In genomic region chr12:53561590-53561953, GRCh38 we compare ENCODE assay signal across 10 cellular contexts. TPM values are rescaled to one million over a fixed set of nuclear protein-coding genes. Genes with fewer than 3 reads are reported as not detected.
DNase-seq lines count a peak whose midpoint lies in the region; ATAC-seq and TF ChIP-seq lines count a peak whose summit lies in the region.
"Had no signal": no experiment of that assay in that cellular context is flagged by ENCODE, and none has a peak within 500 bp of the region (broad histone marks: within the 10 kb centered on the region; RNA-seq: fewer than 3 reads in every experiment).

No MANE protein-coding gene starts in this region.

- WGBS in prostate gland = 12% methylated on average over 1 of the region's 1 CpG

- no peaks in the 10 kb centered on the region for H3K36me3 ChIP-seq in prostate gland

- no peaks in the 10 kb centered on the region for H3K27me3 ChIP-seq in prostate gland (replicated peaks; ENCODE audit: insufficient read depth)

- no peaks in the 10 kb centered on the region for H3K9me3 ChIP-seq in prostate gland

- H3K27ac ChIP-seq in prostate gland = peak overlapping the region; percentile 61 to 76

- TF ChIP-seq POLR2A in prostate gland (IDR thresholded peaks at IDR 0.05) = no peak

- H3K4me1 ChIP-seq in prostate gland (replicated peaks) = peaks cover 7% of the 10 kb centered on the region

- no peak for TF ChIP-seq CTCF in prostate gland (IDR thresholded peaks at IDR 0.05)

- intact Hi-C loops in prostate gland (cut with DNase I) = no loop called here

- DNase-seq in GM03348 (ENCODE audit: low spot score) (peak; percentile 75), NCI-H69 (lab: John Stamatoyannopoulos, UW) (peak; percentile 22), dermis microvascular lymphatic vessel endothelial cell (ENCODE audit: low read depth in 2 of 2) (peak; percentile 84 to 94), prostate gland (ENCODE audit: low spot score) (no peak), D341Med (ENCODE audit: low spot score) (no peak), cerebellum (ENCODE audit: low spot score) (no peak)
- DNase-seq: KBM-7 had no signal

- H3K4me3 ChIP-seq in prostate gland = no peak overlapping the region

- no peak for ATAC-seq in HG03039 (IDR thresholded peaks at IDR 0.05; ENCODE audit: unreplicated experiment)

RNA-seq across cellular contexts. Expression of gene NPFF, which starts 54.3 kb away (rescaled TPM):
- total RNA-seq in dermis microvascular lymphatic vessel endothelial cell = not detected in 2 replicates
- not detected for total RNA-seq in prostate gland
- not detected for total RNA-seq in cerebellum
- total RNA-seq: activated CD8-positive, alpha-beta memory T cell treated with anti-CD3 and anti-CD28 coated beads for 36 hours; liver had no signal

Comparison
In these comparisons a context has a peak if more than half of its experiments do, and no peak if none do; other contexts are left out.
1. DNase-seq: peak in GM03348 (single experiment), NCI-H69 (single experiment) and dermis microvascular lymphatic vessel endothelial cell (2 of 2); none in prostate gland (single experiment), D341Med (single experiment) and cerebellum (single experiment).